8 cellular contexts compared by ENCODE assay signal in the genomic region with DNA sequence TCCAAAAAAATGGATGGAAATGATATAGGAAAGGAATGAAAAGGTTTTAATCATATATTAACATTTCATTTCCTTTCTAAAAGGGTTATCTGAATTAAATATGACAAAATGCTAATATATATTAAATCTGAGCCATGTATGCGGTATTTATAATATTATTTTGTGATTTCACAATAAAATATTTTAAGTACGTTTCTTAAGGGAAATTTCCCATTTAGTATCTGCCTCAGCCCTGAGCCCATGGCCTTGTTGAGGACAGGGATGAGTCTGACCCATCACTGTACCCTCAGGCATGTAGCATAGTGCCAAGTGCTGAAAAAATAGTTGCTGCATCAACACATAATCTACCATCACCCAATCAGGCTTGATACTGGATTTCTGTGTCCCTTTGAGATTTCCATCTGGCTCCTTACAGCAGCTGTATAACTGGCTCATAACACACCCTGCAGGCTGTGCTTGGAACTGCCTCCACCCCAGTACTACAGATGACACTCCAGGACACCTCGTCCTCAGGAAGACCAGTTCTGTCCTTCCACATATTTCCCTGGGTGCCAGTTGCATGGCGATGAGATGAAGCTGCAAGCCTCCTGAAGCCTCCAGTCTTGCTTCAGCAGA. TPM values are rescaled to one million over a fixed set of nuclear protein-coding genes. Genes with fewer than 3 reads are reported as not detected.
A peak's percentile ranks its signal among the peaks of the same experiment; 100 is the strongest.
DNase-seq lines count a peak whose midpoint lies in the region; ATAC-seq and TF ChIP-seq lines count a peak whose summit lies in the region.

No MANE protein-coding gene starts in this region.

- peaks cover 5 to 24% of the 10 kb centered on the region in 2 donors for H3K4me1 Mint-ChIP-seq in effector memory CD8-positive, alpha-beta T cell (ENCODE audit: low read depth in 2 of 2)

- H3K36me3 Mint-ChIP-seq in effector memory CD8-positive, alpha-beta T cell (ENCODE audit: insufficient read depth): peaks cover 12% of the 10 kb centered on the region

- H3K4me3 ChIP-seq in right atrium auricular region: no peak overlapping the region

- H3K27ac Mint-ChIP-seq in effector memory CD8-positive, alpha-beta T cell: no peak overlapping the region

- TF ChIP-seq CTCF in GM10248 (IDR thresholded peaks at IDR 0.05; ENCODE audit: control extremely low read depth, extremely low read depth, low read depth, missing control alignments) (peak; percentile 36), right atrium auricular region (IDR thresholded peaks at IDR 0.05) (peak in 1 of 2 donors; percentile 16)

- H3K9me3 ChIP-seq in right atrium auricular region: no peaks in the 10 kb centered on the region

- H3K4me3 Mint-ChIP-seq in effector memory CD8-positive, alpha-beta T cell: no peak overlapping the region

- peaks cover 44% of the 10 kb centered on the region for H3K36me3 ChIP-seq in right atrium auricular region

- H3K27me3 Mint-ChIP-seq in effector memory CD8-positive, alpha-beta T cell: no peaks in the 10 kb centered on the region

- CTCF ChIA-PET in GM10248 (lab: Yijun Ruan, JAX): interaction anchor here (0.7 to 6.3 kb wide), 11 partner anchors 7 to 94 kb away, joined by 3 to 43 read pairs (median 4); no protein-coding TSS in a partner anchor

- H3K9me3 Mint-ChIP-seq in effector memory CD8-positive, alpha-beta T cell: no peaks in the 10 kb centered on the region

- no peak overlapping the region for H3K27ac ChIP-seq in right atrium auricular region

- ATAC-seq in GM21526 (IDR thresholded peaks at IDR 0.05; ENCODE audit: low FRiP score, unreplicated experiment) (peak; percentile 71), GM21737 (IDR thresholded peaks at IDR 0.05; ENCODE audit: unreplicated experiment) (no peak), GM21786 (IDR thresholded peaks at IDR 0.05; ENCODE audit: unreplicated experiment) (no peak)
- peak; percentile 29 for ATAC-seq in effector memory CD8-positive, alpha-beta T cell (replicated peaks)

- peaks cover 0 to 12% of the 10 kb centered on the region in 2 donors for H3K4me1 ChIP-seq in right atrium auricular region

- POLR2A ChIA-PET in GM10248 (lab: Yijun Ruan, JAX): no interaction called here

- DNase-seq in GM10248 (ENCODE audit: extremely low spot score) (no peak), NCI-H460 (ENCODE audit: extremely low read depth, low read depth) (peak; percentile 30), right atrium auricular region (ENCODE audit: low spot score) (no peak)
- DNase-seq in effector memory CD8-positive, alpha-beta T cell: peak in 1 of 3 experiments; percentile 3
- DNase-seq in stimulated activated CD4-positive, alpha-beta T cell treated with anti-CD3 and anti-CD28 coated beads, Interleukin-2, amount 100 ng/mL, for 48 hours: peak; percentile 15 to 18

- no peaks in the 10 kb centered on the region for H3K27me3 ChIP-seq in right atrium auricular region

RNA-seq across cellular contexts. Expression of a gene that starts 59.4 kb away (rescaled TPM):
- total RNA-seq in NCI-H460 (2014; rRNA removed; shearing (Covaris generic)): 5.7 and 12.8 TPM in 2 replicates
- polyA plus RNA-seq in NCI-H460 (2014; cell fraction: nucleus; rRNA removed): 1.5 and 2.0 TPM in 2 replicates
- total RNA-seq in right atrium auricular region: 1 to 10 TPM; 1.8 to 2.2 TPM

Comparison
In these comparisons a context has a peak if more than half of its experiments do, and no peak if none do; other contexts are left out.
1. DNase-seq: peak in NCI-H460 (single experiment) and stimulated activated CD4-positive, alpha-beta T cell treated with anti-CD3 and anti-CD28 coated beads, Interleukin-2, amount 100 ng/mL, for 48 hours (2 of 2); none in GM10248 (single experiment) and right atrium auricular region (single experiment).
2. ATAC-seq: peak in GM21526 (single experiment) and effector memory CD8-positive, alpha-beta T cell (single experiment); none in GM21737 (single experiment) and GM21786 (single experiment).